In genomic region chr7:379456-380225, GRCh38 we compare ENCODE assay signal across 9 cellular contexts.
DNase-seq lines count a peak whose midpoint lies in the region; ATAC-seq and TF ChIP-seq lines count a peak whose summit lies in the region.
"Had no signal": no experiment of that assay in that cellular context is flagged by ENCODE, and none has a peak within 500 bp of the region (broad histone marks: within the 10 kb centered on the region; RNA-seq: fewer than 3 reads in every experiment).

No MANE protein-coding gene starts in this region.

- peaks cover 10% of the 10 kb centered on the region for H3K9me3 Mint-ChIP-seq in activated naive CD8-positive, alpha-beta T cell treated with anti-CD3 and anti-CD28 coated beads, Interleukin-2, amount 10 ng/mL, durations not matched to agents 7 days and 5 days

- peaks cover 17% of the 10 kb centered on the region for H3K4me1 Mint-ChIP-seq in activated naive CD8-positive, alpha-beta T cell treated with anti-CD3 and anti-CD28 coated beads, Interleukin-2, amount 10 ng/mL, durations not matched to agents 7 days and 5 days

- intact Hi-C loops in left lung (cut with DNase I) (no loop called here), stomach (cut with DNase I; ENCODE audit: low total_unique reads) (no loop called here)

- no peak overlapping the region for H3K4me3 Mint-ChIP-seq in activated naive CD8-positive, alpha-beta T cell treated with anti-CD3 and anti-CD28 coated beads, Interleukin-2, amount 10 ng/mL, durations not matched to agents 7 days and 5 days

- TF ChIP-seq EP300 in stomach (IDR thresholded peaks at IDR 0.05): no peak

- H3K9me3 ChIP-seq in left lung (peaks cover 0 to 15% of the 10 kb centered on the region in 2 donors), stomach (peaks cover 0 to 14% (median 12%) of the 10 kb centered on the region in 4 donors)

- TF ChIP-seq CTCF in left lung (IDR thresholded peaks at IDR 0.05) (no peak), stomach (IDR thresholded peaks at IDR 0.05) (no peak)

- H3K36me3 ChIP-seq in left lung: no peaks in the 10 kb centered on the region
- no peaks in the 10 kb centered on the region for H3K36me3 ChIP-seq in stomach

- H3K27me3 Mint-ChIP-seq in activated naive CD8-positive, alpha-beta T cell treated with anti-CD3 and anti-CD28 coated beads, Interleukin-2, amount 10 ng/mL, durations not matched to agents 7 days and 5 days: peaks cover 15% of the 10 kb centered on the region

- H3K4me3 ChIP-seq in left lung (peak overlapping the region; percentile 8 to 22), stomach (peak overlapping the region; percentile 27 to 43 (median 32))

- no peak for TF ChIP-seq POLR2A in stomach (IDR thresholded peaks at IDR 0.05)

- WGBS in stomach, 5 donors: 30 to 55% (median 48%) methylated on average over 41 to 51 of the region's 51 CpGs

- ATAC-seq in activated naive CD8-positive, alpha-beta T cell treated with anti-CD3 and anti-CD28 coated beads, Interleukin-2, amount 10 ng/mL, durations not matched to agents 7 days and 5 days (ENCODE audit: low read depth): no peak
- ATAC-seq in left lung: peak; percentile 41
- no peak for ATAC-seq in HG03175 (IDR thresholded peaks at IDR 0.05; ENCODE audit: unreplicated experiment)
- ATAC-seq in HG03139 (IDR thresholded peaks at IDR 0.05; ENCODE audit: unreplicated experiment): no peak

- POLR2A ChIA-PET in activated naive CD8-positive, alpha-beta T cell treated with anti-CD3 and anti-CD28 coated beads, Interleukin-2, amount 10 ng/mL, durations not matched to agents 7 days and 5 days (lab: Charles Lee): no interaction called here

- H3K27me3 ChIP-seq in left lung: peaks cover 0 to 59% of the 10 kb centered on the region in 2 donors
- peaks cover 0 to 55% (median 22%) of the 10 kb centered on the region in 3 donors for H3K27me3 ChIP-seq in stomach

- DNase-seq in NCI-H2171 treated with DMSO at 0.1 percent for 48 hours (lab: John Stamatoyannopoulos, UW): peak; percentile 16
- DNase-seq in NCI-H2171 (lab: John Stamatoyannopoulos, UW): no peak
- DNase-seq in activated naive CD8-positive, alpha-beta T cell treated with anti-CD3 and anti-CD28 coated beads, Interleukin-2, amount 10 ng/mL, durations not matched to agents 7 days and 5 days: peak; percentile 29
- peak in 1 of 2 donors; percentile 66 for DNase-seq in left lung
- peak; percentile 25 for DNase-seq in stomach
- no peak for DNase-seq in NCI-H1105 treated with DMSO at 0.1 percent for 48 hours (lab: John Stamatoyannopoulos, UW)
- DNase-seq: NCI-H2107 had no signal

- H3K36me3 Mint-ChIP-seq in activated naive CD8-positive, alpha-beta T cell treated with anti-CD3 and anti-CD28 coated beads, Interleukin-2, amount 10 ng/mL, durations not matched to agents 7 days and 5 days: peaks cover 4% of the 10 kb centered on the region

- peaks cover 9 to 19% of the 10 kb centered on the region in 2 donors for H3K4me1 ChIP-seq in left lung
- peaks cover 20 to 51% (median 34%) of the 10 kb centered on the region in 4 donors for H3K4me1 ChIP-seq in stomach

- H3K27ac ChIP-seq in left lung (no peak overlapping the region), stomach (no peak overlapping the region)

- no peak overlapping the region for H3K27ac Mint-ChIP-seq in activated naive CD8-positive, alpha-beta T cell treated with anti-CD3 and anti-CD28 coated beads, Interleukin-2, amount 10 ng/mL, durations not matched to agents 7 days and 5 days

Comparison
In these comparisons a context has a peak if more than half of its experiments do, and no peak if none do; other contexts are left out.
1. DNase-seq: peak in NCI-H2171 treated with DMSO at 0.1 percent for 48 hours (single experiment), activated naive CD8-positive, alpha-beta T cell treated with anti-CD3 and anti-CD28 coated beads, Interleukin-2, amount 10 ng/mL, durations not matched to agents 7 days and 5 days (single experiment) and stomach (single experiment); none in NCI-H2171 (single experiment) and NCI-H1105 treated with DMSO at 0.1 percent for 48 hours (single experiment).